In the genomic region with DNA sequence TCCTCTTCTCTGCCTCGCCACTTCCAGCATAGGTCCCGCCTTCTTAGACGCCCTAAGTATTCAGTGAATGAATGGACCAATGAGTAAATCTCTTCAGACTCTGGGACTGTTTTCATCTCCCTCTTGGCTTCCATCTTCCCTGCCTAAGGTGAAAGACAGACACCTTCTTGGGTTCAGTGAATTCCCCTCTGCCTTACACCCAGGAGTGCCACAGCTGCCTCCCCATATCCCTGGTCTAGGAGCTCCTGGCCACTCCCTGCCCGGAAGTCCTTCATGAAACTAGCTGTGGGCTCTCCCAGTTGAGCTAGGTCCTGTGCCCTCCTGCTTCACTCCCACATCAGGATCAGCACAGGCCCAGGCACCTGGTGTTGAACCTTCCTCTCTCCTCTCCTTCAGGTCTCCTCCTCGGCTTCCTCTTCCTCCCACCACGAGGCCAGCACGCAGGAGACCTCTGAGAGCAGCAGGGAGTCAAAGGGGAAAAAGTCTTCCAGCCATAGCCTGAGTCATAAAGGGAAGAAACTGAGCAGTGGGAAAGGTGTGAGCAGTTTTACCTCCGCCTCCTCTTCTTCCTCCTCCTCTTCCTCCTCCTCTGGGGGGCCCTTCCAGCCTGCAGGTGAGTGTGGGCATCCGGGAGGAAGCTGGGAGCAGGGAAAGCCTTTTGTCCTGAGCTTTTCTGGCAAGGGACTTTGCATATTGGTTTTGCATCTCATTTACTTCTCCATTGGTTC, we compare ENCODE assay signal across 17 cellular contexts. TPM values are rescaled to one million over a fixed set of nuclear protein-coding genes. Genes with fewer than 3 reads are reported as not detected.
DNase-seq lines count a peak whose midpoint lies in the region; ATAC-seq, FAIRE-seq and TF ChIP-seq lines count a peak whose summit lies in the region.
"Had no signal": no experiment of that assay in that cellular context is flagged by ENCODE, and none has a peak within 500 bp of the region (broad histone marks: within the 10 kb centered on the region; RNA-seq: fewer than 3 reads in every experiment).

No MANE protein-coding gene starts in this region.

- no peak overlapping the region for H2AFZ ChIP-seq in K562 (ENCODE audit: low read depth, low read length)

- TF ChIP-seq RAD21 in K562 (CRISPR knock-in tag; conservative IDR thresholded peaks at IDR 0.05 in 1 of 2, IDR thresholded peaks at IDR 0.05 in 1 of 2) = no peak

- in situ Hi-C loops in K562 (cut with MboI) = no loop called here

- H3K4me2 ChIP-seq in K562 (ENCODE audit: insufficient read depth, low read length) = no peak overlapping the region

- peaks cover 8% of the 10 kb centered on the region; the same call in 1 of the 2 replicates for H4K20me1 ChIP-seq in K562 (replicated peaks; ENCODE audit: control insufficient read depth, insufficient read depth, low read length)

- no peaks in the 10 kb centered on the region for H3K79me2 ChIP-seq in K562 (ENCODE audit: control insufficient read depth, insufficient read depth, low read length)

- POLR2A ChIA-PET in K562 (lab: Yijun Ruan, JAX) = interaction anchor here (0.7 to 3.2 kb wide), 6 partner anchors 9 to 181 kb away, joined by 3 to 19 read pairs (median 4); a partner anchor contains a TSS

- no peak for TF ChIP-seq EP300 in K562 (IDR thresholded peaks at IDR 0.05; ENCODE audit: low read length)

- peak overlapping the region; percentile 96 for H3K27ac Mint-ChIP-seq in activated T-cell treated with anti-CD3 and anti-CD28 coated beads, Interleukin-2, amount 50 U/mL, for 24 hours
- H3K27ac Mint-ChIP-seq in stimulated activated memory B cell treated with anti-CD40 and anti-IgM and Interleukin-4, amounts not matched to agents 10 μg/mL and 1 μg/mL and 100 μg/mL, for 72 hours = peak overlapping the region; percentile 67

- no peak for TF ChIP-seq POLR2A in K562 (conservative IDR thresholded peaks at IDR 0.05)

- H3K27me3 ChIP-seq in K562 (ENCODE audit: control insufficient read depth in 2 of 2, insufficient read depth in 2 of 2, low read length in 2 of 2) = no peaks in the 10 kb centered on the region
- H3K27me3 ChIP-seq: Peyer's patch, testis had no signal

- TF ChIP-seq CTCF in K562 (IDR thresholded peaks at IDR 0.05 in 2 of 3, conservative IDR thresholded peaks at IDR 0.05 in 1 of 3; ENCODE audit: insufficient read depth in 2 of 3, low read depth in 1 of 3, low read length in 3 of 3) = no peak

- FAIRE-seq in K562 (lab: Jason Lieb, UNC) = no peak
- FAIRE-seq: GM18507, GM19239 had no signal

- H3K27ac ChIP-seq in K562 (ENCODE audit: extremely low read depth, low read depth, low read length) = no peak overlapping the region
- H3K27ac ChIP-seq: Peyer's patch, testis had no signal

- WGBS in K562 (ENCODE audit: insufficient coverage, low coverage, missing lambda C conversion rate) = 64% methylated on average over 8 of the region's 9 CpGs

- peaks cover 67% of the 10 kb centered on the region; the same call in 2 of the 3 replicates for H3K36me3 ChIP-seq in K562 (ENCODE audit: control insufficient read depth, insufficient read depth, low read length)

- peak overlapping the region; percentile 43 for H3K4me3 Mint-ChIP-seq in activated T-cell treated with anti-CD3 and anti-CD28 coated beads, Interleukin-2, amount 50 U/mL, for 24 hours
- H3K4me3 Mint-ChIP-seq in stimulated activated memory B cell treated with anti-CD40 and anti-IgM and Interleukin-4, amounts not matched to agents 10 μg/mL and 1 μg/mL and 100 μg/mL, for 72 hours = no peak overlapping the region

- no TSS peak for BruUV-seq in K562 (replicated peaks; lab: Mats Ljungman, UMichigan)

- H3K27me3 Mint-ChIP-seq in activated T-cell treated with anti-CD3 and anti-CD28 coated beads, Interleukin-2, amount 50 U/mL, for 24 hours = no peaks in the 10 kb centered on the region
- no peaks in the 10 kb centered on the region for H3K27me3 Mint-ChIP-seq in stimulated activated memory B cell treated with anti-CD40 and anti-IgM and Interleukin-4, amounts not matched to agents 10 μg/mL and 1 μg/mL and 100 μg/mL, for 72 hours

- H3K4me1 ChIP-seq in K562 (replicated peaks in 1 of 2; ENCODE audit: control insufficient read depth in 2 of 2, insufficient read depth in 2 of 2, low read length in 2 of 2) = peaks cover 35 to 53% of the 10 kb centered on the region in 2 experiments

- H3K9me1 ChIP-seq in K562 (ENCODE audit: control insufficient read depth, insufficient read depth, low read length) = peaks cover 11% of the 10 kb centered on the region

- no peaks in the 10 kb centered on the region for H3K9me3 Mint-ChIP-seq in activated T-cell treated with anti-CD3 and anti-CD28 coated beads, Interleukin-2, amount 50 U/mL, for 24 hours
- H3K9me3 Mint-ChIP-seq in stimulated activated memory B cell treated with anti-CD40 and anti-IgM and Interleukin-4, amounts not matched to agents 10 μg/mL and 1 μg/mL and 100 μg/mL, for 72 hours = no peaks in the 10 kb centered on the region

- ATAC-seq in K562 = no peak
- ATAC-seq in stimulated activated memory B cell treated with anti-CD40 and anti-IgM and Interleukin-4, amounts not matched to agents 10 μg/mL and 1 μg/mL and 100 μg/mL, for 72 hours = no peak
- no peak for ATAC-seq in HG03521 (IDR thresholded peaks at IDR 0.05; ENCODE audit: unreplicated experiment)
- ATAC-seq: left lobe of liver had no signal

- intact Hi-C loops in K562 (cut with micrococcal nuclease) = no loop called here

- no peak overlapping the region for H3K4me3 ChIP-seq in K562
- H3K4me3 ChIP-seq: Peyer's patch, testis had no signal

- H3K9me3 ChIP-seq in K562 (replicated peaks; ENCODE audit: control insufficient read depth, insufficient read depth, low read depth, low read length) = no peaks in the 10 kb centered on the region
- H3K9me3 ChIP-seq: Peyer's patch, testis had no signal

- DNase-seq in activated T-cell treated with anti-CD3 and anti-CD28 coated beads, Interleukin-2, amount 50 U/mL, for 24 hours = no peak
- no peak for DNase-seq in activated T-cell treated with anti-CD3 and anti-CD28 coated beads, Interleukin-2, amount 50 U/mL, for 1 hour
- DNase-seq in NCI-H526 (lab: John Stamatoyannopoulos, UW) (peak; percentile 87 to 91), K562 (ENCODE audit: extremely low read depth in 1 of 4, low spot score in 3 of 4) (no peak), NCI-H774 (lab: John Stamatoyannopoulos, UW) (no peak)
- no peak for DNase-seq in activated CD4-positive, CD25-positive, alpha-beta regulatory T cell treated with anti-CD3 and anti-CD28 coated beads, Interleukin-2, amount 50 U/mL, for 72 hours
- DNase-seq: activated gamma-delta T cell treated with Interleukin-2 at 50 U/mL for 16 hours, hippocampal formation, MM.1S, NCI-H2029, Peyer's patch, testis had no signal

- H3K36me3 Mint-ChIP-seq in activated T-cell treated with anti-CD3 and anti-CD28 coated beads, Interleukin-2, amount 50 U/mL, for 24 hours (ENCODE audit: low read depth) = peaks cover 95% of the 10 kb centered on the region
- H3K36me3 Mint-ChIP-seq in stimulated activated memory B cell treated with anti-CD40 and anti-IgM and Interleukin-4, amounts not matched to agents 10 μg/mL and 1 μg/mL and 100 μg/mL, for 72 hours = peaks cover 88% of the 10 kb centered on the region

- H3K9ac ChIP-seq in K562 (ENCODE audit: insufficient read depth in 1 of 2, low read depth in 2 of 2, low read length in 2 of 2) = peak overlapping the region in 1 of 2 experiments; percentile 21; a peak in 1 of 4 replicates

- peaks cover 57% of the 10 kb centered on the region for H3K4me1 Mint-ChIP-seq in activated T-cell treated with anti-CD3 and anti-CD28 coated beads, Interleukin-2, amount 50 U/mL, for 24 hours (ENCODE audit: low read depth)
- peaks cover 36% of the 10 kb centered on the region for H3K4me1 Mint-ChIP-seq in stimulated activated memory B cell treated with anti-CD40 and anti-IgM and Interleukin-4, amounts not matched to agents 10 μg/mL and 1 μg/mL and 100 μg/mL, for 72 hours

- CTCF ChIA-PET in K562 (lab: Yijun Ruan, JAX; ENCODE audit: low intra/inter-chr PET ratio) = no interaction called here

RNA-seq across cellular contexts. Expression of a gene that starts 10.3 kb away (rescaled TPM):
- 330 and 658 TPM in 2 replicates for total RNA-seq in K562 (2011; cell fraction: chromatin; rRNA removed; ENCODE audit: low replicate concordance)
- total RNA-seq in K562 (2011; cell fraction: nucleolus; rRNA removed) = 248 and 270 TPM in 2 replicates
- 297 and 366 TPM in 2 replicates for total RNA-seq in K562 (2011; cell fraction: nucleoplasm; rRNA removed)
- total RNA-seq in K562 (2014; rRNA removed) = 31.4 and 34.9 TPM in 2 replicates
- total RNA-seq in K562 (2014; rRNA removed; fragmentation: Illumina TruSeq; extraction: Trizol) = 17.4 and 18.4 TPM in 2 replicates
- 22.7 and 23.6 TPM in 2 replicates for total RNA-seq in K562 (2015; rRNA removed; fragmentation: Illumina TruSeq; extraction: Trizol)
- total RNA-seq in K562 (2021) = 61.3 and 71.7 TPM in 2 replicates
- polyA plus RNA-seq in K562 (2011; rRNA removed) = 30.0 and 30.6 TPM in 2 replicates
- 11.8 and 25.6 TPM in 2 replicates for polyA plus RNA-seq in K562 (2011; cell fraction: cytosol; rRNA removed)
- polyA plus RNA-seq in K562 (2011; cell fraction: nucleus; rRNA removed) = 127 and 214 TPM in 2 replicates
- polyA plus RNA-seq in K562 (2012) = 36.2 and 46.8 TPM in 2 replicates
- 30.2 and 33.4 TPM in 2 replicates for polyA plus RNA-seq in K562 (2014; fragmentation: Illumina TruSeq; extraction: Trizol)
- 1 to 10 TPM; 3.1 to 3.4 TPM for polyA plus RNA-seq in K562 (2014; fragmentation: Nextera tagmentation; extraction: Ambion mirVana)
- 47.8 and 55.0 TPM in 2 replicates for polyA plus RNA-seq in K562 (2014; rRNA removed)
- 20.1 and 32.9 TPM in 2 replicates for polyA minus RNA-seq in K562 (2011; rRNA and poly(A)+ RNA removed)
- 13.9 and 19.0 TPM in 2 replicates for polyA minus RNA-seq in K562 (2011; cell fraction: cytosol; rRNA and poly(A)+ RNA removed)
- 52.0 and 68.0 TPM in 2 replicates for polyA minus RNA-seq in K562 (2011; cell fraction: nucleus; rRNA and poly(A)+ RNA removed)

RNA-seq across cellular contexts. Expression of a gene that starts 14.8 kb away (rescaled TPM):
- total RNA-seq in K562 (2011; cell fraction: chromatin; rRNA removed; ENCODE audit: low replicate concordance) = 5.3 and 11.2 TPM in 2 replicates
- 8.9 and 9.2 TPM in 2 replicates for total RNA-seq in K562 (2011; cell fraction: nucleolus; rRNA removed)
- total RNA-seq in K562 (2011; cell fraction: nucleoplasm; rRNA removed) = 10.9 and 12.7 TPM in 2 replicates
- total RNA-seq in K562 (2014; rRNA removed) (21.7 and 29.6 TPM in 2 replicates), K562 (2014; rRNA removed; fragmentation: Illumina TruSeq; extraction: Trizol) (7.2 and 11.7 TPM in 2 replicates), K562 (2015; rRNA removed; fragmentation: Illumina TruSeq; extraction: Trizol) (15.6 and 15.7 TPM in 2 replicates), K562 (2021) (60.7 and 78.7 TPM in 2 replicates)
- polyA plus RNA-seq in K562 (2011; rRNA removed) (13.0 and 20.5 TPM in 2 replicates), K562 (2014; fragmentation: Illumina TruSeq; extraction: Trizol) (15.0 and 29.4 TPM in 2 replicates), K562 (2014; fragmentation: Nextera tagmentation; extraction: Ambion mirVana) (10 to 100 TPM in 1 of 2 experiments, 1 to 10 TPM in 1; 5.0 to 10.7 TPM), K562 (2014; rRNA removed) (38.9 and 57.5 TPM in 2 replicates)
- polyA plus RNA-seq in K562 (2011; cell fraction: cytosol; rRNA removed) = 7.8 and 30.3 TPM in 2 replicates
- 6.0 and 11.9 TPM in 2 replicates for polyA plus RNA-seq in K562 (2011; cell fraction: nucleus; rRNA removed)
- polyA plus RNA-seq in K562 (2012) = 25.2 and 31.6 TPM in 2 replicates
- polyA minus RNA-seq in K562 (2011; rRNA and poly(A)+ RNA removed) = 2.4 and 3.5 TPM in 2 replicates
- 4.8 and 12.4 TPM in 2 replicates for polyA minus RNA-seq in K562 (2011; cell fraction: cytosol; rRNA and poly(A)+ RNA removed)
- 2.6 and 3.9 TPM in 2 replicates for polyA minus RNA-seq in K562 (2011; cell fraction: nucleus; rRNA and poly(A)+ RNA removed)

RNA-seq across cellular contexts. Expression of a gene that starts 32.8 kb away (rescaled TPM):
- total RNA-seq in K562 (2011; cell fraction: chromatin; rRNA removed; ENCODE audit: low replicate concordance) = 12.2 and 22.3 TPM in 2 replicates
- 14.2 and 14.7 TPM in 2 replicates for total RNA-seq in K562 (2011; cell fraction: nucleolus; rRNA removed)
- total RNA-seq in K562 (2011; cell fraction: nucleoplasm; rRNA removed) = 12.9 and 19.9 TPM in 2 replicates
- total RNA-seq in K562 (2014; rRNA removed) = 6.6 and 8.3 TPM in 2 replicates
- total RNA-seq in K562 (2014; rRNA removed; fragmentation: Illumina TruSeq; extraction: Trizol) = 3.0 and 3.7 TPM in 2 replicates
- total RNA-seq in K562 (2015; rRNA removed; fragmentation: Illumina TruSeq; extraction: Trizol) = 4.0 and 5.1 TPM in 2 replicates
- 33.4 and 33.7 TPM in 2 replicates for total RNA-seq in K562 (2021)
- polyA plus RNA-seq in K562 (2011; rRNA removed) = 5.9 and 7.0 TPM in 2 replicates
- polyA plus RNA-seq in K562 (2011; cell fraction: cytosol; rRNA removed) = 7.1 and 19.3 TPM in 2 replicates
- polyA plus RNA-seq in K562 (2011; cell fraction: nucleus; rRNA removed) = 12.9 and 33.2 TPM in 2 replicates
- polyA plus RNA-seq in K562 (2012) = 22.2 and 28.1 TPM in 2 replicates
- 14.0 and 17.8 TPM in 2 replicates for polyA plus RNA-seq in K562 (2014; fragmentation: Illumina TruSeq; extraction: Trizol)
- 1 to 10 TPM; 1.3 to 1.4 TPM for polyA plus RNA-seq in K562 (2014; fragmentation: Nextera tagmentation; extraction: Ambion mirVana)
- polyA plus RNA-seq in K562 (2014; rRNA removed) = 17.1 and 20.3 TPM in 2 replicates
- polyA minus RNA-seq in K562 (2011; rRNA and poly(A)+ RNA removed) = 4.2 and 5.7 TPM in 2 replicates
- polyA minus RNA-seq in K562 (2011; cell fraction: cytosol; rRNA and poly(A)+ RNA removed) = 12.4 and 18.0 TPM in 2 replicates
- polyA minus RNA-seq in K562 (2011; cell fraction: nucleus; rRNA and poly(A)+ RNA removed) = 3.0 and 5.5 TPM in 2 replicates

RNA-seq across cellular contexts. Expression of a gene that starts 37.2 kb away (rescaled TPM):
- total RNA-seq in K562 (2011; cell fraction: chromatin; rRNA removed; ENCODE audit: low replicate concordance) = 28.6 and 81.3 TPM in 2 replicates
- total RNA-seq in K562 (2011; cell fraction: nucleolus; rRNA removed) = 130 and 156 TPM in 2 replicates
- total RNA-seq in K562 (2011; cell fraction: nucleoplasm; rRNA removed) = 96.8 and 111 TPM in 2 replicates
- total RNA-seq in K562 (2014; rRNA removed) = 509 and 525 TPM in 2 replicates
- 498 and 574 TPM in 2 replicates for total RNA-seq in K562 (2014; rRNA removed; fragmentation: Illumina TruSeq; extraction: Trizol)
- total RNA-seq in K562 (2015; rRNA removed; fragmentation: Illumina TruSeq; extraction: Trizol) = 469 and 476 TPM in 2 replicates
- total RNA-seq in K562 (2021) = 460 and 522 TPM in 2 replicates
- polyA plus RNA-seq in K562 (2011; rRNA removed) = 331 and 538 TPM in 2 replicates
- 662 and 1,258 TPM in 2 replicates for polyA plus RNA-seq in K562 (2011; cell fraction: cytosol; rRNA removed)
- 149 and 186 TPM in 2 replicates for polyA plus RNA-seq in K562 (2011; cell fraction: nucleus; rRNA removed)
- 361 and 450 TPM in 2 replicates for polyA plus RNA-seq in K562 (2012)
- 538 and 584 TPM in 2 replicates for polyA plus RNA-seq in K562 (2014; fragmentation: Illumina TruSeq; extraction: Trizol)
- 1,000 to 10,000 TPM; 2,413 to 2,775 TPM for polyA plus RNA-seq in K562 (2014; fragmentation: Nextera tagmentation; extraction: Ambion mirVana)
- polyA plus RNA-seq in K562 (2014; rRNA removed) = 729 and 824 TPM in 2 replicates
- 209 and 374 TPM in 2 replicates for polyA minus RNA-seq in K562 (2011; rRNA and poly(A)+ RNA removed)
- polyA minus RNA-seq in K562 (2011; cell fraction: cytosol; rRNA and poly(A)+ RNA removed) = 99.7 and 217 TPM in 2 replicates
- polyA minus RNA-seq in K562 (2011; cell fraction: nucleus; rRNA and poly(A)+ RNA removed) = 36.3 and 46.2 TPM in 2 replicates

RNA-seq across cellular contexts. Expression of a gene that starts 40.6 kb away (rescaled TPM):
- total RNA-seq in K562 (2011; cell fraction: chromatin; rRNA removed; ENCODE audit: low replicate concordance) = 1.5 and 3.4 TPM in 2 replicates
- 3.6 and 4.3 TPM in 2 replicates for total RNA-seq in K562 (2011; cell fraction: nucleolus; rRNA removed)
- 2.3 and 3.1 TPM in 2 replicates for total RNA-seq in K562 (2011; cell fraction: nucleoplasm; rRNA removed)
- total RNA-seq in K562 (2014; rRNA removed) = 5.9 and 7.3 TPM in 2 replicates
- 4.3 and 4.6 TPM in 2 replicates for total RNA-seq in K562 (2014; rRNA removed; fragmentation: Illumina TruSeq; extraction: Trizol)
- 3.7 and 3.8 TPM in 2 replicates for total RNA-seq in K562 (2015; rRNA removed; fragmentation: Illumina TruSeq; extraction: Trizol)
- total RNA-seq in K562 (2021) = 9.4 and 10.6 TPM in 2 replicates
- 1.3 and 3.0 TPM in 2 replicates for polyA plus RNA-seq in K562 (2011; rRNA removed)
- 1.4 and 5.8 TPM in 2 replicates for polyA plus RNA-seq in K562 (2011; cell fraction: cytosol; rRNA removed)
- polyA plus RNA-seq in K562 (2011; cell fraction: nucleus; rRNA removed) = 1.4 and 3.2 TPM in 2 replicates
- polyA plus RNA-seq in K562 (2012) = 2.6 and 6.0 TPM in 2 replicates
- 4.3 and 4.7 TPM in 2 replicates for polyA plus RNA-seq in K562 (2014; fragmentation: Illumina TruSeq; extraction: Trizol)
- polyA plus RNA-seq in K562 (2014; fragmentation: Nextera tagmentation; extraction: Ambion mirVana) = under 1 TPM; 0.41 to 0.62 TPM
- polyA plus RNA-seq in K562 (2014; rRNA removed) = 5.0 and 5.2 TPM in 2 replicates
- polyA minus RNA-seq in K562 (2011; rRNA and poly(A)+ RNA removed) = 2.1 and 3.9 TPM in 2 replicates
- polyA minus RNA-seq in K562 (2011; cell fraction: cytosol; rRNA and poly(A)+ RNA removed) = 2.0 and 4.8 TPM in 2 replicates
- polyA minus RNA-seq in K562 (2011; cell fraction: nucleus; rRNA and poly(A)+ RNA removed) = 1.8 and 2.3 TPM in 2 replicates

Comparison
In these comparisons a context has a peak if more than half of its experiments do, and no peak if none do; other contexts are left out.
1. DNase-seq: peak in NCI-H526 (2 of 2); none in activated T-cell treated with anti-CD3 and anti-CD28 coated beads, Interleukin-2, amount 50 U/mL, for 24 hours (single experiment), activated T-cell treated with anti-CD3 and anti-CD28 coated beads, Interleukin-2, amount 50 U/mL, for 1 hour (single experiment), K562 (0 of 4), NCI-H774 (single experiment) and activated CD4-positive, CD25-positive, alpha-beta regulatory T cell treated with anti-CD3 and anti-CD28 coated beads, Interleukin-2, amount 50 U/mL, for 72 hours (single experiment).